ENCODE assay signal across 20 cellular contexts in the genomic region with DNA sequence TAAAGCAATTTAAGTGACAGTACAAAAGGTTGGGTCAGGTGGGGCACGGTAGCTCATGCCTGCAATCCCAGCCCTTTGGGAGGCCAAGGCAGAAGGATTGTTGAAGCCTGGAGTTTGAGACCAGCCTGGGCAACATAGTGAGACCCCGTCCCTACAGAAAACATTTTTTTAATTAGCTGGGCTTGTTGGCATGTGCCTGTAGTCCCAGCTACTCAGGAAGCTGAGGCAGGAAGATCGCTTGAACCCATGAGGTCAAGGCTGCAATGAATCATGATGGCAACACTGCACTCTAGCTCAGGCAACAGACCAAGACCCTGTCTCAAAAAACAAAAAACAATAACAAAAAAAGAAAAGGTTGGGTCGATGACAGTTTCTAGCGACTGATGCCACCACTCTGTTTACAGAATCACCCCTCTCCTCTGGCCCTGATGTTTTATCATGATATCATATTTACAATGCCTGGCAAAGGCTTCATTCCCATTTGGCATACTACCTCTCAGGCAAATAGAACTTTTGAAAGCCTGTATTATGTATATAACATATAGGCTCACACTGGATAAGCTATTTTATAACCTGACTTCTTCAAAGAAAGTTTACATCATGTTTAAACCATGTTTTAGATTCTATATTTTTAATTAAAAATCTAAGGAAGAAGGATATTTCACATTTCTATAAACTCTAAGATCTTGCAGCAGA.
"Had no signal": no experiment of that assay in that cellular context is flagged by ENCODE, and none has a peak within 500 bp of the region (broad histone marks: within the 10 kb centered on the region; RNA-seq: fewer than 3 reads in every experiment).

No MANE protein-coding gene starts in this region.

- H3K9me3 Mint-ChIP-seq: central memory CD8-positive, alpha-beta T cell; stimulated activated naive B cell treated with anti-CD40 and anti-IgM and Interleukin-4, amounts not matched to agents 10 μg/mL and 1 μg/mL and 100 μg/mL, for 72 hours had no signal

- H3K4me1 ChIP-seq: pancreas, vagina had no signal

- H3K27me3 Mint-ChIP-seq: activated naive CD8-positive, alpha-beta T cell; naive B cell; stimulated activated naive B cell treated with anti-CD40 and anti-IgM and Interleukin-4, amounts not matched to agents 10 μg/mL and 1 μg/mL and 100 μg/mL, for 72 hours; T-helper 17 cell had no signal

- H3K27me3 ChIP-seq: brain microvascular endothelial cell, gastrocnemius medialis, heart right ventricle, pancreas, tibial artery, vagina had no signal

- H3K27ac ChIP-seq: brain microvascular endothelial cell, coronary artery, gastrocnemius medialis, heart right ventricle, pancreas, tibial artery, vagina had no signal

- H3K27ac Mint-ChIP-seq: activated CD8-positive, alpha-beta T cell treated with anti-CD3 and anti-CD28 coated beads, Interleukin-2, amount 10 ng/mL, durations not matched to agents 7 days and 5 days; activated naive CD8-positive, alpha-beta T cell; stimulated activated naive B cell treated with anti-CD40 and anti-IgM and Interleukin-4, amounts not matched to agents 10 μg/mL and 1 μg/mL and 100 μg/mL, for 72 hours; T-helper 17 cell had no signal

- H3K4me3 Mint-ChIP-seq: activated CD8-positive, alpha-beta T cell treated with anti-CD3 and anti-CD28 coated beads, Interleukin-2, amount 10 ng/mL, durations not matched to agents 7 days and 5 days; activated naive CD8-positive, alpha-beta T cell; central memory CD8-positive, alpha-beta T cell; naive B cell; stimulated activated naive B cell treated with anti-CD40 and anti-IgM and Interleukin-4, amounts not matched to agents 10 μg/mL and 1 μg/mL and 100 μg/mL, for 72 hours; T-helper 17 cell had no signal

- H3K4me3 ChIP-seq: coronary artery, gastrocnemius medialis, heart right ventricle, pancreas, tibial artery, vagina had no signal

- DNase-seq: activated CD4-positive, alpha-beta T cell treated with anti-CD3 and anti-CD28 coated beads for 4 hours; activated CD8-positive, alpha-beta T cell treated with anti-CD3 and anti-CD28 coated beads, Interleukin-2, amount 10 ng/mL, durations not matched to agents 7 days and 5 days; activated gamma-delta T cell treated with Interleukin-2 at 50 U/mL for 16 hours; anterior cingulate cortex; brain microvascular endothelial cell; effector memory CD4-positive, alpha-beta T cell; gastrocnemius medialis; heart right ventricle; left colon; mammary epithelial cell; naive B cell; pancreas; stimulated activated CD4-positive, alpha-beta T cell treated with anti-CD3 and anti-CD28 coated beads, Interleukin-2, amount 100 ng/mL, for 48 hours; stimulated activated naive B cell treated with anti-CD40 and anti-IgM and Interleukin-4, amounts not matched to agents 10 μg/mL and 1 μg/mL and 100 μg/mL, for 72 hours; T-helper 17 cell; tibial artery had no signal

- H3K36me3 ChIP-seq: brain microvascular endothelial cell, gastrocnemius medialis, heart right ventricle, tibial artery, vagina had no signal

- H3K9me3 ChIP-seq: gastrocnemius medialis, pancreas, tibial artery, vagina had no signal

- H3K4me1 Mint-ChIP-seq: central memory CD8-positive, alpha-beta T cell; T-helper 17 cell had no signal
